8 cellular contexts compared by ENCODE assay signal in the genomic region with DNA sequence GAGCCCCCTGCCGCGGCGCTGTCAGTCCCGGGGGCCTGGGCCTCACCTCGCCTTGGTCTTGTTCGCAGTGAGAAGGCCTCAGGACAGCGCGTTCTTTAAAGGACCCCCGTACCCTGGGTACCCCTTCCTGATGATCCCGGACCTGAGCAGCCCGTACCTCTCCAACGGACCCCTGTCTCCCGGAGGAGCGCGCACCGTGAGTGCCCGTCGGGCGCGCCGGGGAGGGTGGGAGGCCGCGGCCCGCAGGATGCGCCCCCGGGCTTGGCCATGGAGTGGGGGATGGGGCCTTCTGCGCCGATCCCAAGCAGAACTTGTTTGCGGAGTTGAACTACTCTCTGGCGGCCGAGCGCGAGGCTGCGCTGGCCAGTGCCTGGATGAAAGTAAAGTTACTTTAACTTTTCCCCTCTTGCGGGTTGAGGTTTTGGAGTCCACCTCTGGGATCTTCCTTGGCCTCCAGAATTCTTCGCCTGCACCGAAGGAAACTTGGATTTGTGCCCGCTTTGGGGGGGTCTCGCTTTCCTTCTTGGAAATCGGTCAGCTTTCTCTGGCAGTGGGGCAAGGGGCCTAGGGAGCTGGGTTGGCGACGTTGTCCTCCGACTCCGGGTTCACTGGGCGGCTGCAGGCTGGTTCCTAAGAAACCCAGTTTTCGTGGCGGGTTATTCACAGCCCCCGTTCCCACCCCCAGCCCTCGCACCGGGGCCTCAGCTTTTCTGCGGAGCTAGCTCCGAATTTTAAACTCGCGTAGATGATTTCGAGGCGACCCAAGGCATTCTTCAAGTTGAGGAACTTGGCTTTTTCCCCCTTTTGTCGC. TPM values are rescaled to one million over a fixed set of nuclear protein-coding genes. Genes with fewer than 3 reads are reported as not detected.
DNase-seq lines count a peak whose midpoint lies in the region; ATAC-seq, FAIRE-seq and TF ChIP-seq lines count a peak whose summit lies in the region.

No MANE protein-coding gene starts in this region.

- no peak for TF ChIP-seq CTCF in heart left ventricle (IDR thresholded peaks at IDR 0.05)
- no peak for TF ChIP-seq CTCF in prostate gland (IDR thresholded peaks at IDR 0.05)

- H3K27me3 ChIP-seq in heart left ventricle = peaks cover 0 to 26% (median 0%) of the 10 kb centered on the region in 9 donors
- no peaks in the 10 kb centered on the region for H3K27me3 ChIP-seq in prostate gland (replicated peaks; ENCODE audit: insufficient read depth)

- H3K36me3 Mint-ChIP-seq in activated T-helper 17 cell treated with anti-CD3 and anti-CD28 coated beads, Interleukin-2, amount 50 U/mL, for 72 hours (ENCODE audit: low read depth) = no peaks in the 10 kb centered on the region

- peaks cover 0 to 2% (median 0%) of the 10 kb centered on the region in 9 donors for H3K36me3 ChIP-seq in heart left ventricle
- no peaks in the 10 kb centered on the region for H3K36me3 ChIP-seq in prostate gland

- TF ChIP-seq POLR2A in GM12891 (IDR thresholded peaks at IDR 0.05; ENCODE audit: low read depth, low read length) = no peak
- TF ChIP-seq POLR2A in heart left ventricle (IDR thresholded peaks at IDR 0.05) = no peak
- no peak for TF ChIP-seq POLR2A in prostate gland (IDR thresholded peaks at IDR 0.05)

- H3K27ac ChIP-seq in heart left ventricle = peak overlapping the region; percentile 38 to 90 (median 81)
- H3K27ac ChIP-seq in prostate gland = peak overlapping the region; percentile 74 to 75

- no peaks in the 10 kb centered on the region for H3K4me1 Mint-ChIP-seq in activated T-helper 17 cell treated with anti-CD3 and anti-CD28 coated beads, Interleukin-2, amount 50 U/mL, for 72 hours

- H3K9me3 ChIP-seq in heart left ventricle = no peaks in the 10 kb centered on the region
- no peaks in the 10 kb centered on the region for H3K9me3 ChIP-seq in prostate gland

- no peak for ATAC-seq in activated T-helper 17 cell treated with anti-CD3 and anti-CD28 coated beads, Interleukin-2, amount 50 U/mL, for 72 hours (replicated peaks)
- ATAC-seq in heart left ventricle = peak in 2 of 4 donors; percentile 26 to 37
- no peak for ATAC-seq in GM18870 (IDR thresholded peaks at IDR 0.05; ENCODE audit: unreplicated experiment)
- ATAC-seq in HG03521 (IDR thresholded peaks at IDR 0.05; ENCODE audit: unreplicated experiment) = no peak

- peaks cover 45% of the 10 kb centered on the region for H3K27me3 Mint-ChIP-seq in activated T-helper 17 cell treated with anti-CD3 and anti-CD28 coated beads, Interleukin-2, amount 50 U/mL, for 72 hours

- H3K4me3 ChIP-seq in heart left ventricle (peak overlapping the region; percentile 60 to 99 (median 82)), prostate gland (peak overlapping the region; percentile 50 to 57)

- no peak for FAIRE-seq in GM12891 (lab: Jason Lieb, UNC)

- H3K9me3 Mint-ChIP-seq in activated T-helper 17 cell treated with anti-CD3 and anti-CD28 coated beads, Interleukin-2, amount 50 U/mL, for 72 hours = no peaks in the 10 kb centered on the region

- intact Hi-C loops in heart left ventricle (cut with DNase I) (loop anchor here in 8 of 10 donors (2.0 to 10.0 kb wide), 6 partner anchors 38 to 153 kb away; no protein-coding TSS in a partner anchor), prostate gland (cut with DNase I) (no loop called here)

- DNase-seq in GM12891 (ENCODE audit: insufficient read length, low spot score) (peak; percentile 18), heart left ventricle (peak; percentile 50 to 74 (median 53)), prostate gland (ENCODE audit: low spot score) (peak; percentile 40), GOT3 (lab: John Stamatoyannopoulos, UW) (no peak), GM19238 (ENCODE audit: insufficient read length, low spot score) (no peak)

- H3K27ac Mint-ChIP-seq in activated T-helper 17 cell treated with anti-CD3 and anti-CD28 coated beads, Interleukin-2, amount 50 U/mL, for 72 hours = no peak overlapping the region

- H3K4me3 Mint-ChIP-seq in activated T-helper 17 cell treated with anti-CD3 and anti-CD28 coated beads, Interleukin-2, amount 50 U/mL, for 72 hours = peak overlapping the region; percentile 20

- WGBS in heart left ventricle, 4 donors = 18 to 36% (median 22%) methylated on average over 45 to 57 of the region's 57 CpGs
- WGBS in prostate gland = 3% methylated on average over 56 of the region's 57 CpGs

- peaks cover 4 to 53% (median 31%) of the 10 kb centered on the region in 12 donors for H3K4me1 ChIP-seq in heart left ventricle
- no peaks in the 10 kb centered on the region for H3K4me1 ChIP-seq in prostate gland (replicated peaks)

TF ChIP-seq in GM12891, 5 proteins besides CTCF, POLR2A, EP300 and RAD21:
- TF ChIP-seq TAF1 (IDR thresholded peaks at IDR 0.05; ENCODE audit: low read depth, low read length) (no peak), POU2F2 (IDR thresholded peaks at IDR 0.05; ENCODE audit: low read depth, low read length) (no peak), POLR2AphosphoS5 (IDR thresholded peaks at IDR 0.05; ENCODE audit: low read depth, low read length) (no peak), PAX5 (IDR thresholded peaks at IDR 0.05; ENCODE audit: insufficient read depth, low read length, severe bottlenecking) (no peak), SPI1 (IDR thresholded peaks at IDR 0.05; ENCODE audit: low read depth, low read length) (no peak)

RNA-seq across cellular contexts. Expression of gene TCF7L1, which starts 1.3 kb away (rescaled TPM):
- polyA plus RNA-seq in GM12891 (2012; ENCODE audit: low read depth, missing spikeins) = not detected
- total RNA-seq in activated T-helper 17 cell treated with anti-CD3 and anti-CD28 coated beads, Interleukin-2, amount 50 U/mL, for 72 hours = not detected
- total RNA-seq in heart left ventricle (1 to 10 TPM; 1.9 to 9.8 (median 6.4) TPM), prostate gland (1 to 10 TPM; 2.6 to 7.0 TPM)
- 1 to 10 TPM; 3.9 to 6.1 TPM for polyA plus RNA-seq in heart left ventricle

Comparison
In these comparisons a context has a peak if more than half of its experiments do, and no peak if none do; other contexts are left out.
1. DNase-seq: peak in GM12891 (single experiment), heart left ventricle (5 of 5) and prostate gland (single experiment); none in GOT3 (single experiment) and GM19238 (single experiment).